17 cellular contexts compared by ENCODE assay signal in genomic region chr9:113796651-113797426, GRCh38.
"Had no signal": no experiment of that assay in that cellular context is flagged by ENCODE, and none has a peak within 500 bp of the region (broad histone marks: within the 10 kb centered on the region; RNA-seq: fewer than 3 reads in every experiment).

No MANE protein-coding gene starts in this region.

- DNase-seq: activated CD4-positive, alpha-beta memory T cell treated with anti-CD3 and anti-CD28 coated beads, Interleukin-2, amount 10 ng/mL, durations not matched to agents 7 days and 5 days; activated CD4-positive, alpha-beta T cell treated with anti-CD3 and anti-CD28 coated beads, Interleukin-2, amount 10 ng/mL, durations not matched to agents 24 days and 14 days; activated gamma-delta T cell treated with Interleukin-2 at 50 U/mL for 16 hours; activated T-cell treated with anti-CD3 and anti-CD28 coated beads, Interleukin-2, amount 50 U/mL, for 1 hour; anterior cingulate cortex; body of pancreas; central memory CD4-positive, alpha-beta T cell; dermis blood vessel endothelial cell; effector CD8-positive, alpha-beta T cell; hippocampal formation; left colon; small intestine; stomach; T-helper 17 cell; uterus had no signal

- H3K27me3 ChIP-seq: body of pancreas, tibial nerve, uterus had no signal

- H3K4me3 ChIP-seq: body of pancreas, stomach, suprapubic skin, tibial nerve, uterus had no signal

- H3K36me3 ChIP-seq: stomach, suprapubic skin, tibial nerve, uterus had no signal

- H3K4me1 ChIP-seq: body of pancreas, stomach, suprapubic skin, tibial nerve, uterus had no signal

- H3K27ac ChIP-seq: body of pancreas, stomach, suprapubic skin, tibial nerve, uterus had no signal

- H3K9me3 ChIP-seq: body of pancreas, stomach, suprapubic skin, tibial nerve, uterus had no signal
